Comparison of ENCODE assay signal across 8 cellular contexts in genomic region chr15:74542192-74543042, GRCh38. TPM values are rescaled to one million over a fixed set of nuclear protein-coding genes. Genes with fewer than 3 reads are reported as not detected.
DNase-seq lines count a peak whose midpoint lies in the region; ATAC-seq and TF ChIP-seq lines count a peak whose summit lies in the region.

No MANE protein-coding gene starts in this region.

- TF ChIP-seq CTCF in left lung (IDR thresholded peaks at IDR 0.05) (no peak), thoracic aorta (IDR thresholded peaks at IDR 0.05) (no peak)

- CTCF ChIA-PET in activated naive CD4-positive, alpha-beta T cell treated with anti-CD3 and anti-CD28 coated beads for 36 hours (lab: Charles Lee) = interaction anchor here (0.5 to 1.6 kb wide), 5 partner anchors 12 to 167 kb away, joined by 3 to 5 read pairs (median 3); no protein-coding TSS in a partner anchor

- H3K4me3 ChIP-seq in left lung (peak overlapping the region; percentile 83 to 87), thoracic aorta (peak overlapping the region; percentile 99)

- no peak for DNase-seq in activated naive CD4-positive, alpha-beta T cell treated with anti-CD3 and anti-CD28 coated beads for 36 hours
- no peak for DNase-seq in activated naive CD4-positive, alpha-beta T cell treated with anti-CD3 and anti-CD28 coated beads, Interleukin-2, amount 50 U/mL, for 16 hours
- DNase-seq in activated T-helper 2 cell treated with anti-CD3 and anti-CD28 coated beads, Interferon-gamma antibody, Interleukin-2, Interleukin-4, amounts not matched to agents 10 μg/mL and 5 μg/mL and 100 μg/mL, durations not matched to agents 14 hours and 24 hours and 36 hours (ENCODE audit: low spot score) = no peak
- DNase-seq in left lung (no peak), thoracic aorta (ENCODE audit: low spot score) (no peak), nucleus accumbens (lab: John Stamatoyannopoulos, UW) (no peak), Ammon's horn (ENCODE audit: low spot score) (no peak), NCI-H1417 (lab: John Stamatoyannopoulos, UW) (no peak)

- peaks cover 27% of the 10 kb centered on the region for H3K36me3 Mint-ChIP-seq in activated naive CD4-positive, alpha-beta T cell treated with anti-CD3 and anti-CD28 coated beads for 36 hours (ENCODE audit: low read depth)
- H3K36me3 Mint-ChIP-seq in activated T-helper 2 cell treated with anti-CD3 and anti-CD28 coated beads, Interferon-gamma antibody, Interleukin-2, Interleukin-4, amounts not matched to agents 10 μg/mL and 5 μg/mL and 100 μg/mL, durations not matched to agents 14 hours and 24 hours and 36 hours (ENCODE audit: low read depth) = peaks cover 49% of the 10 kb centered on the region

- H3K27ac Mint-ChIP-seq in activated naive CD4-positive, alpha-beta T cell treated with anti-CD3 and anti-CD28 coated beads for 36 hours = peak overlapping the region; percentile 79
- H3K27ac Mint-ChIP-seq in activated T-helper 2 cell treated with anti-CD3 and anti-CD28 coated beads, Interferon-gamma antibody, Interleukin-2, Interleukin-4, amounts not matched to agents 10 μg/mL and 5 μg/mL and 100 μg/mL, durations not matched to agents 14 hours and 24 hours and 36 hours = peak overlapping the region; percentile 91

- H3K4me1 ChIP-seq in left lung = peaks cover 26 to 53% of the 10 kb centered on the region in 2 donors
- H3K4me1 ChIP-seq in thoracic aorta (ENCODE audit: control insufficient read depth in 1 of 2, low read depth in 2 of 2) = peaks cover 29 to 46% of the 10 kb centered on the region in 2 donors

- no peaks in the 10 kb centered on the region for H3K9me3 Mint-ChIP-seq in activated naive CD4-positive, alpha-beta T cell treated with anti-CD3 and anti-CD28 coated beads for 36 hours
- no peaks in the 10 kb centered on the region for H3K9me3 Mint-ChIP-seq in activated T-helper 2 cell treated with anti-CD3 and anti-CD28 coated beads, Interferon-gamma antibody, Interleukin-2, Interleukin-4, amounts not matched to agents 10 μg/mL and 5 μg/mL and 100 μg/mL, durations not matched to agents 14 hours and 24 hours and 36 hours

- H3K27me3 ChIP-seq in left lung (no peaks in the 10 kb centered on the region), thoracic aorta (replicated peaks; ENCODE audit: insufficient read depth) (no peaks in the 10 kb centered on the region)

- peak overlapping the region; percentile 86 for H3K4me3 Mint-ChIP-seq in activated naive CD4-positive, alpha-beta T cell treated with anti-CD3 and anti-CD28 coated beads for 36 hours
- H3K4me3 Mint-ChIP-seq in activated T-helper 2 cell treated with anti-CD3 and anti-CD28 coated beads, Interferon-gamma antibody, Interleukin-2, Interleukin-4, amounts not matched to agents 10 μg/mL and 5 μg/mL and 100 μg/mL, durations not matched to agents 14 hours and 24 hours and 36 hours (ENCODE audit: low read depth) = peak overlapping the region; percentile 94

- no peaks in the 10 kb centered on the region for H3K9me3 ChIP-seq in left lung
- no peaks in the 10 kb centered on the region for H3K9me3 ChIP-seq in thoracic aorta

- intact Hi-C loops in activated naive CD4-positive, alpha-beta T cell treated with anti-CD3 and anti-CD28 coated beads for 36 hours (cut with micrococcal nuclease) = loop anchor here (5.0 kb wide), 7 partner anchors 155 to 910 kb away; partner anchors contain the start of genes C15orf39, COX5A, EDC3 and RPP25
- intact Hi-C loops in activated T-helper 2 cell treated with anti-CD3 and anti-CD28 coated beads, Interferon-gamma antibody, Interleukin-2, Interleukin-4, amounts not matched to agents 10 μg/mL and 5 μg/mL and 100 μg/mL, durations not matched to agents 14 hours and 24 hours and 36 hours (cut with micrococcal nuclease) = loop anchor here (1.0 to 5.0 kb wide), 6 partner anchors 73 to 910 kb away; partner anchors contain the start of genes CLK3, COX5A, PML and SIN3A
- intact Hi-C loops in left lung (cut with DNase I) = loop anchor here in 1 of 2 donors (10.0 kb wide), 1 partner anchor 72 kb away; the partner anchor contains the start of gene CLK3

- H3K27me3 Mint-ChIP-seq in activated naive CD4-positive, alpha-beta T cell treated with anti-CD3 and anti-CD28 coated beads for 36 hours (ENCODE audit: low read depth) = no peaks in the 10 kb centered on the region
- H3K27me3 Mint-ChIP-seq in activated T-helper 2 cell treated with anti-CD3 and anti-CD28 coated beads, Interferon-gamma antibody, Interleukin-2, Interleukin-4, amounts not matched to agents 10 μg/mL and 5 μg/mL and 100 μg/mL, durations not matched to agents 14 hours and 24 hours and 36 hours (ENCODE audit: low read depth) = no peaks in the 10 kb centered on the region

- no peak for ATAC-seq in left lung
- ATAC-seq in thoracic aorta (ENCODE audit: insufficient number of reproducible peaks, low FRiP score, low read depth) = no peak

- H3K36me3 ChIP-seq in left lung = peaks cover 0 to 11% of the 10 kb centered on the region in 2 donors
- no peaks in the 10 kb centered on the region for H3K36me3 ChIP-seq in thoracic aorta

- peak overlapping the region in 1 of 2 donors; percentile 89 for H3K27ac ChIP-seq in left lung
- peak overlapping the region in 1 of 2 donors; percentile 81 for H3K27ac ChIP-seq in thoracic aorta

- peaks cover 58% of the 10 kb centered on the region for H3K4me1 Mint-ChIP-seq in activated naive CD4-positive, alpha-beta T cell treated with anti-CD3 and anti-CD28 coated beads for 36 hours (ENCODE audit: low read depth)
- H3K4me1 Mint-ChIP-seq in activated T-helper 2 cell treated with anti-CD3 and anti-CD28 coated beads, Interferon-gamma antibody, Interleukin-2, Interleukin-4, amounts not matched to agents 10 μg/mL and 5 μg/mL and 100 μg/mL, durations not matched to agents 14 hours and 24 hours and 36 hours (ENCODE audit: low read depth) = peaks cover 57% of the 10 kb centered on the region

RNA-seq across cellular contexts. Expression of gene ARID3B, which starts 1.4 kb away (rescaled TPM):
- 10 to 100 TPM; 14.2 to 15.9 TPM for total RNA-seq in activated naive CD4-positive, alpha-beta T cell treated with anti-CD3 and anti-CD28 coated beads for 36 hours
- total RNA-seq in activated T-helper 2 cell treated with anti-CD3 and anti-CD28 coated beads, Interferon-gamma antibody, Interleukin-2, Interleukin-4, amounts not matched to agents 10 μg/mL and 5 μg/mL and 100 μg/mL, durations not matched to agents 14 hours and 24 hours and 36 hours = 35.6 and 41.2 TPM in 2 replicates
- total RNA-seq in left lung = 10 to 100 TPM in 1 of 2 donors, 1 to 10 TPM in 1; 5.8 to 12.1 TPM
- total RNA-seq in thoracic aorta = 10 to 100 TPM in 1 of 2 donors, 1 to 10 TPM in 1; 8.9 to 15.0 TPM
